Comparison of ENCODE assay signal across 20 cellular contexts in the genomic region with DNA sequence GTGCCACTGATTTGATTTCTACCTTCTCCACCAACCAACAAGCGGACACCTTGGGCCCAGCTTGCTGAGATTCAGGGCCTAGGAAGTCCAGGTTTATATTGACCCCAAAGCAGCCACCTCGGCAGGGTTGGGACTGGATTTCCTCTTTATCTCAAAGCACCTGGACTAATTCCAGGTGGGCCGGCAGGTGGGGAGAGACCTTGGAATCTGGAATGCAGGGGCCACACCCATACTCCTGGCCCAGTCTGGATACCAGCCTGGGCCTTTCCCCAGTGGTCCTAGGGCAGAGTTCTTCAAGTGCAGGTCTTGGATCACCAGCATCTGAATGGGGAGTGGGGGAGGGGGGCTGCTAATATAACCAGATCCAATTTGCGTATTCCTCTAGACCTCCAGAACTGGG.
"Had no signal": no experiment of that assay in that cellular context is flagged by ENCODE, and none has a peak within 500 bp of the region (broad histone marks: within the 10 kb centered on the region; RNA-seq: fewer than 3 reads in every experiment).

No MANE protein-coding gene starts in this region.

- ATAC-seq: activated CD8-positive, alpha-beta memory T cell treated with anti-CD3 and anti-CD28 coated beads, Interleukin-2, amount 10 ng/mL, durations not matched to agents 7 days and 5 days; natural killer cell treated with Interleukin-12 subunit alpha and Interleukin-12 subunit beta and Interleukin-15 and Interleukin-18, amount 100 ng/mL, for 72 hours; T-cell had no signal

- H3K27ac ChIP-seq: coronary artery had no signal

- H3K4me3 ChIP-seq: coronary artery had no signal

- DNase-seq: activated B cell treated with CpG ODN at 0.5 μM for 24 hours; activated CD4-positive, alpha-beta memory T cell treated with anti-CD3 and anti-CD28 coated beads, Interleukin-2, amount 10 ng/mL, durations not matched to agents 7 days and 5 days; activated CD4-positive, alpha-beta T cell treated with anti-CD3 and anti-CD28 coated beads for 48 hours; activated CD8-positive, alpha-beta memory T cell treated with anti-CD3 and anti-CD28 coated beads, Interleukin-2, amount 10 ng/mL, durations not matched to agents 7 days and 5 days; activated naive CD4-positive, alpha-beta T cell treated with Interleukin-2 at 50 U/mL for 16 hours; activated naive CD8-positive, alpha-beta T cell treated with anti-CD3 and anti-CD28 coated beads, Interleukin-2, amount 10 ng/mL, durations not matched to agents 7 days and 5 days; amygdala; erythroblast; foreskin melanocyte; kidney glomerular epithelial cell; mesendoderm; occipital lobe; retina; stimulated activated CD4-positive, alpha-beta T cell treated with anti-CD3 and anti-CD28 coated beads, Interleukin-12 subunit alpha, Interleukin-12 subunit beta, amount 100 ng/mL, for 4 hours; stimulated activated CD4-positive, alpha-beta T cell treated with anti-CD3 and anti-CD28 coated beads, Interleukin-1b, Interleukin-23, amount 100 ng/mL, for 48 hours; stimulated activated CD8-positive, alpha-beta memory T cell treated with anti-CD3 and anti-CD28 coated beads, Interleukin-4, amount 100 ng/mL, for 48 hours; stimulated activated naive CD4-positive, alpha-beta T cell; T-cell had no signal
